Comparison of ENCODE assay signal across 1 cellular context in the genomic region with DNA sequence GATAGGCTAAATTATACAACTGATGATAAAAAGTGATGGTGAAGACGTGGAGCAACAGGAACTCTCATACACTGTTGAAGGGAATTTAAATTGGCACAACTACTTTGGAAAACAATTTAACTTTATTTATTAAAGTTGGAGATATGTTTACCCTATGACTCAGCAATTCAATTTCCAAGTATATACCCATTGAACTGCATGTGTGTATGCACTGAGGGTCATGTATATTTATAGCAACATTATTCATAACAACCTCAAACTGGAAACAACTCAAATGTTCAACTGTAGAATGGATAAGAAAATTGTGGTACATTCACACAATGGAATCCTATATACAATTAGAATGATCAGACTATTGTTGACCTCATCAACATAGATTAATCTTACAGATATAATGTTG.
TF ChIP-seq lines count a peak whose summit lies in the region.

No MANE protein-coding gene starts in this region.

TF ChIP-seq in IMR-90, 13 proteins besides CTCF, POLR2A, EP300 and RAD21 (continued from another document):
- TF ChIP-seq, protein P1, sequence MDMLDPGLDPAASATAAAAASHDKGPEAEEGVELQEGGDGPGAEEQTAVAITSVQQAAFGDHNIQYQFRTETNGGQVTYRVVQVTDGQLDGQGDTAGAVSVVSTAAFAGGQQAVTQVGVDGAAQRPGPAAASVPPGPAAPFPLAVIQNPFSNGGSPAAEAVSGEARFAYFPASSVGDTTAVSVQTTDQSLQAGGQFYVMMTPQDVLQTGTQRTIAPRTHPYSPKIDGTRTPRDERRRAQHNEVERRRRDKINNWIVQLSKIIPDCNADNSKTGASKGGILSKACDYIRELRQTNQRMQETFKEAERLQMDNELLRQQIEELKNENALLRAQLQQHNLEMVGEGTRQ (IDR thresholded peaks at IDR 0.05; ENCODE audit: low read depth, low read length) = no peak
- no peak for TF ChIP-seq RFX5 (IDR thresholded peaks at IDR 0.05; ENCODE audit: low read depth, low read length)
TF ChIP-seq in IMR-90: peak in this region for 2.
